1 cellular context compared by ENCODE assay signal in the genomic region with DNA sequence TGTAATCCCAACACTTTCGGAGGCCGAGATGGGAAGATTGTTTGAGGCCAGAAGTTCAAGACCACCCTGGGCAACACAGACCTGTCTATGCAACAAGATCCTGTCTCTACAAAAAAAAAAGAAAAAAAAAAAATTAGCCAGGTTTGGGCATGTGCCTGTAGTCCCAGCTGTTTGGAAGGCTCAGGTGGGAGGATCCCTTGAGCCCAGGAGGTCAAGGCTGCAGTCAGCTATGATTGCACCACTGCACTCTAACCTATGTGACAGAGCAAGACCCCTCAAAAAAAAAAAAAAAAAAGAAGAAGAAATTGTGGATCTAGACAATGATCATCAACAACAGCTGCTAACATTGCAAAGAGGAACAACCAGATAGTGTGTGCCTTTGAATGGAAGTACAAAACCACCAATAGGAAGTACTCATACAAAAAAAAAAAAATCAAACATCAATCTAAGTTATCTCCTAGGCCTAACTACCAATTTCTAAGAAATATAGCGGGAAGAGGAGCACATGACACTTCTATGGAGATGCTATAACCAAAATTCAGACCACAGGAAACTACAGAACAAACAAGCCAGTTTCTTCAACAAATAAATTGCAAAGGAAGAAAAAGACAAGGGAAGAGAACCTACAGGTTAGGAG.
TF ChIP-seq lines count a peak whose summit lies in the region.

No MANE protein-coding gene starts in this region.

TF ChIP-seq in HepG2, 621 proteins besides CTCF, POLR2A, EP300 and RAD21 (continued from another document and continues in another):
- no peak for TF ChIP-seq ZNF207 (IDR thresholded peaks at IDR 0.05; ENCODE audit: borderline replicate concordance)
- no peak for TF ChIP-seq SMAD9 (CRISPR knock-in tag; IDR thresholded peaks at IDR 0.05)
- no peak for TF ChIP-seq ATF7-NPFF (CRISPR knock-in tag; IDR thresholded peaks at IDR 0.05; ENCODE audit: low read depth)
- TF ChIP-seq, protein P1, sequence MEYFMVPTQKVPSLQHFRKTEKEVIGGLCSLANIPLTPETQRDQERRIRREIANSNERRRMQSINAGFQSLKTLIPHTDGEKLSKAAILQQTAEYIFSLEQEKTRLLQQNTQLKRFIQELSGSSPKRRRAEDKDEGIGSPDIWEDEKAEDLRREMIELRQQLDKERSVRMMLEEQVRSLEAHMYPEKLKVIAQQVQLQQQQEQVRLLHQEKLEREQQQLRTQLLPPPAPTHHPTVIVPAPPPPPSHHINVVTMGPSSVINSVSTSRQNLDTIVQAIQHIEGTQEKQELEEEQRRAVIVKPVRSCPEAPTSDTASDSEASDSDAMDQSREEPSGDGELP (IDR thresholded peaks at IDR 0.05; ENCODE audit: borderline replicate concordance, low read depth): peak; percentile 86; the same call in 1 of the 2 replicates
- no peak for TF ChIP-seq MEF2D (CRISPR knock-in tag; IDR thresholded peaks at IDR 0.05)
- TF ChIP-seq, protein P2, sequence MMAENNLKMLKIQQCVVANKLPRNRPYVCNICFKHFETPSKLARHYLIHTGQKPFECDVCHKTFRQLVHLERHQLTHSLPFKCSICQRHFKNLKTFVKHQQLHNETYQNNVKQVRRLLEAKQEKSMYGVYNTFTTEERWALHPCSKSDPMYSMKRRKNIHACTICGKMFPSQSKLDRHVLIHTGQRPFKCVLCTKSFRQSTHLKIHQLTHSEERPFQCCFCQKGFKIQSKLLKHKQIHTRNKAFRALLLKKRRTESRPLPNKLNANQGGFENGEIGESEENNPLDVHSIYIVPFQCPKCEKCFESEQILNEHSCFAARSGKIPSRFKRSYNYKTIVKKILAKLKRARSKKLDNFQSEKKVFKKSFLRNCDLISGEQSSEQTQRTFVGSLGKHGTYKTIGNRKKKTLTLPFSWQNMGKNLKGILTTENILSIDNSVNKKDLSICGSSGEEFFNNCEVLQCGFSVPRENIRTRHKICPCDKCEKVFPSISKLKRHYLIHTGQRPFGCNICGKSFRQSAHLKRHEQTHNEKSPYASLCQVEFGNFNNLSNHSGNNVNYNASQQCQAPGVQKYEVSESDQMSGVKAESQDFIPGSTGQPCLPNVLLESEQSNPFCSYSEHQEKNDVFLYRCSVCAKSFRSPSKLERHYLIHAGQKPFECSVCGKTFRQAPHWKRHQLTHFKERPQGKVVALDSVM (CRISPR knock-in tag; IDR thresholded peaks at IDR 0.05): peak; percentile 75
- TF ChIP-seq SALL1 (CRISPR knock-in tag; IDR thresholded peaks at IDR 0.05): 0 out of 2 replicates have a peak, but pooled peaks have one; percentile 16
- TF ChIP-seq NFATC3 (CRISPR knock-in tag; IDR thresholded peaks at IDR 0.05): no peak
- peak; percentile 15; the same call in 1 of the 2 replicates for TF ChIP-seq POLR2AphosphoS5 (IDR thresholded peaks at IDR 0.05; ENCODE audit: low read depth, low read length)
- TF ChIP-seq MAZ (IDR thresholded peaks at IDR 0.05; ENCODE audit: borderline replicate concordance, low read depth, low read length): no peak
- 0 out of 2 replicates have a peak, but pooled peaks have one; percentile 25 for TF ChIP-seq MAZ (CRISPR knock-in tag; IDR thresholded peaks at IDR 0.05; ENCODE audit: low read depth)
- TF ChIP-seq AHR (CRISPR knock-in tag; IDR thresholded peaks at IDR 0.05): no peak
- TF ChIP-seq, protein P3, sequence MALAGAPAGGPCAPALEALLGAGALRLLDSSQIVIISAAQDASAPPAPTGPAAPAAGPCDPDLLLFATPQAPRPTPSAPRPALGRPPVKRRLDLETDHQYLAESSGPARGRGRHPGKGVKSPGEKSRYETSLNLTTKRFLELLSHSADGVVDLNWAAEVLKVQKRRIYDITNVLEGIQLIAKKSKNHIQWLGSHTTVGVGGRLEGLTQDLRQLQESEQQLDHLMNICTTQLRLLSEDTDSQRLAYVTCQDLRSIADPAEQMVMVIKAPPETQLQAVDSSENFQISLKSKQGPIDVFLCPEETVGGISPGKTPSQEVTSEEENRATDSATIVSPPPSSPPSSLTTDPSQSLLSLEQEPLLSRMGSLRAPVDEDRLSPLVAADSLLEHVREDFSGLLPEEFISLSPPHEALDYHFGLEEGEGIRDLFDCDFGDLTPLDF (CRISPR knock-in tag; IDR thresholded peaks at IDR 0.05): no peak
- no peak for TF ChIP-seq MTF1 (CRISPR knock-in tag; IDR thresholded peaks at IDR 0.05)
- peak; percentile 52 for TF ChIP-seq CEBPG (CRISPR knock-in tag; IDR thresholded peaks at IDR 0.05)
- TF ChIP-seq ZZZ3 (CRISPR knock-in tag; IDR thresholded peaks at IDR 0.05; ENCODE audit: borderline replicate concordance): no peak
- TF ChIP-seq, protein P4, sequence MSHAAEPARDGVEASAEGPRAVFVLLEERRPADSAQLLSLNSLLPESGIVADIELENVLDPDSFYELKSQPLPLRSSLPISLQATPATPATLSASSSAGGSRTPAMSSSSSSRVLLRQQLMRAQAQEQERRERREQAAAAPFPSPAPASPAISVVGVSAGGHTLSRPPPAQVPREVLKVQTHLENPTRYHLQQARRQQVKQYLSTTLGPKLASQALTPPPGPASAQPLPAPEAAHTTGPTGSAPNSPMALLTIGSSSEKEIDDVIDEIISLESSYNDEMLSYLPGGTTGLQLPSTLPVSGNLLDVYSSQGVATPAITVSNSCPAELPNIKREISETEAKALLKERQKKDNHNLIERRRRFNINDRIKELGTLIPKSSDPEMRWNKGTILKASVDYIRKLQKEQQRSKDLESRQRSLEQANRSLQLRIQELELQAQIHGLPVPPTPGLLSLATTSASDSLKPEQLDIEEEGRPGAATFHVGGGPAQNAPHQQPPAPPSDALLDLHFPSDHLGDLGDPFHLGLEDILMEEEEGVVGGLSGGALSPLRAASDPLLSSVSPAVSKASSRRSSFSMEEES (CRISPR knock-in tag; IDR thresholded peaks at IDR 0.05): no peak
- TF ChIP-seq TARDBP (CRISPR knock-in tag; IDR thresholded peaks at IDR 0.05): 0 out of 2 replicates have a peak, but pooled peaks have one; percentile 30
- peak; percentile 35; the same call in 1 of the 2 replicates for TF ChIP-seq SP5 (CRISPR knock-in tag; IDR thresholded peaks at IDR 0.05; ENCODE audit: borderline replicate concordance, low read depth)
- TF ChIP-seq PAF1 (CRISPR knock-in tag; IDR thresholded peaks at IDR 0.05): no peak
- TF ChIP-seq, protein P5, sequence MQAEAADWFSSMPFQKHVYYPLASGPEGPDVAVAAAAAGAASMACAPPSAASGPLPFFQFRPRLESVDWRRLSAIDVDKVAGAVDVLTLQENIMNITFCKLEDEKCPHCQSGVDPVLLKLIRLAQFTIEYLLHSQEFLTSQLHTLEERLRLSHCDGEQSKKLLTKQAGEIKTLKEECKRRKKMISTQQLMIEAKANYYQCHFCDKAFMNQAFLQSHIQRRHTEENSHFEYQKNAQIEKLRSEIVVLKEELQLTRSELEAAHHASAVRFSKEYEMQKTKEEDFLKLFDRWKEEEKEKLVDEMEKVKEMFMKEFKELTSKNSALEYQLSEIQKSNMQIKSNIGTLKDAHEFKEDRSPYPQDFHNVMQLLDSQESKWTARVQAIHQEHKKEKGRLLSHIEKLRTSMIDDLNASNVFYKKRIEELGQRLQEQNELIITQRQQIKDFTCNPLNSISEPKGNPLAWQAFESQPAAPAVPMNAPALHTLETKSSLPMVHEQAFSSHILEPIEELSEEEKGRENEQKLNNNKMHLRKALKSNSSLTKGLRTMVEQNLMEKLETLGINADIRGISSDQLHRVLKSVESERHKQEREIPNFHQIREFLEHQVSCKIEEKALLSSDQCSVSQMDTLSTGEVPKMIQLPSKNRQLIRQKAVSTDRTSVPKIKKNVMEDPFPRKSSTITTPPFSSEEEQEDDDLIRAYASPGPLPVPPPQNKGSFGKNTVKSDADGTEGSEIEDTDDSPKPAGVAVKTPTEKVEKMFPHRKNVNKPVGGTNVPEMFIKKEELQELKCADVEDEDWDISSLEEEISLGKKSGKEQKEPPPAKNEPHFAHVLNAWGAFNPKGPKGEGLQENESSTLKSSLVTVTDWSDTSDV (CRISPR knock-in tag; IDR thresholded peaks at IDR 0.05): no peak
- TF ChIP-seq ZNF879 (CRISPR knock-in tag; IDR thresholded peaks at IDR 0.05): no peak
- TF ChIP-seq GTF3A (CRISPR knock-in tag; conservative IDR thresholded peaks at IDR 0.05): no peak
- TF ChIP-seq ZBTB7B (CRISPR knock-in tag; IDR thresholded peaks at IDR 0.05): peak; percentile 73
- TF ChIP-seq POGZ (CRISPR knock-in tag; IDR thresholded peaks at IDR 0.05): peak; percentile 36; the same call in 1 of the 2 replicates
- TF ChIP-seq IRX3 (CRISPR knock-in tag; IDR thresholded peaks at IDR 0.05; ENCODE audit: borderline replicate concordance, low read depth): no peak
- TF ChIP-seq NFRKB (IDR thresholded peaks at IDR 0.05): no peak
- no peak for TF ChIP-seq NFE2 (CRISPR knock-in tag; IDR thresholded peaks at IDR 0.05)
- no peak for TF ChIP-seq ATRX (CRISPR knock-in tag; IDR thresholded peaks at IDR 0.05; ENCODE audit: borderline replicate concordance)
- TF ChIP-seq EHMT2 (IDR thresholded peaks at IDR 0.05; ENCODE audit: borderline replicate concordance, low read depth, low read length): no peak
- TF ChIP-seq, protein P6, sequence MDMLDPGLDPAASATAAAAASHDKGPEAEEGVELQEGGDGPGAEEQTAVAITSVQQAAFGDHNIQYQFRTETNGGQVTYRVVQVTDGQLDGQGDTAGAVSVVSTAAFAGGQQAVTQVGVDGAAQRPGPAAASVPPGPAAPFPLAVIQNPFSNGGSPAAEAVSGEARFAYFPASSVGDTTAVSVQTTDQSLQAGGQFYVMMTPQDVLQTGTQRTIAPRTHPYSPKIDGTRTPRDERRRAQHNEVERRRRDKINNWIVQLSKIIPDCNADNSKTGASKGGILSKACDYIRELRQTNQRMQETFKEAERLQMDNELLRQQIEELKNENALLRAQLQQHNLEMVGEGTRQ (IDR thresholded peaks at IDR 0.05; ENCODE audit: low read depth, low read length): no peak
- TF ChIP-seq, protein P6 (CRISPR knock-in tag; IDR thresholded peaks at IDR 0.05; ENCODE audit: borderline replicate concordance): peak; percentile 43; the same call in 1 of the 2 replicates
- TF ChIP-seq JUNB (CRISPR knock-in tag; IDR thresholded peaks at IDR 0.05; ENCODE audit: borderline replicate concordance): 0 out of 2 replicates have a peak, but pooled peaks have one; percentile 23
- TF ChIP-seq, protein P7, sequence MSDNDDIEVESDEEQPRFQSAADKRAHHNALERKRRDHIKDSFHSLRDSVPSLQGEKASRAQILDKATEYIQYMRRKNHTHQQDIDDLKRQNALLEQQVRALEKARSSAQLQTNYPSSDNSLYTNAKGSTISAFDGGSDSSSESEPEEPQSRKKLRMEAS (IDR thresholded peaks at IDR 0.05): 0 out of 2 replicates have a peak, but pooled peaks have one; percentile 20
- no peak for TF ChIP-seq ZNF749 (CRISPR knock-in tag; IDR thresholded peaks at IDR 0.05; ENCODE audit: borderline replicate concordance)
- no peak for TF ChIP-seq HNF4G (IDR thresholded peaks at IDR 0.05; ENCODE audit: borderline replicate concordance, low read depth, low read length)
- TF ChIP-seq HNF4G (CRISPR knock-in tag; IDR thresholded peaks at IDR 0.05; ENCODE audit: borderline replicate concordance, low read depth): no peak
- no peak for TF ChIP-seq SOX6 (IDR thresholded peaks at IDR 0.05)
- peak; percentile 35; the same call in 1 of the 2 replicates for TF ChIP-seq SOX6 (CRISPR knock-in tag; IDR thresholded peaks at IDR 0.05)
- TF ChIP-seq, protein P8, sequence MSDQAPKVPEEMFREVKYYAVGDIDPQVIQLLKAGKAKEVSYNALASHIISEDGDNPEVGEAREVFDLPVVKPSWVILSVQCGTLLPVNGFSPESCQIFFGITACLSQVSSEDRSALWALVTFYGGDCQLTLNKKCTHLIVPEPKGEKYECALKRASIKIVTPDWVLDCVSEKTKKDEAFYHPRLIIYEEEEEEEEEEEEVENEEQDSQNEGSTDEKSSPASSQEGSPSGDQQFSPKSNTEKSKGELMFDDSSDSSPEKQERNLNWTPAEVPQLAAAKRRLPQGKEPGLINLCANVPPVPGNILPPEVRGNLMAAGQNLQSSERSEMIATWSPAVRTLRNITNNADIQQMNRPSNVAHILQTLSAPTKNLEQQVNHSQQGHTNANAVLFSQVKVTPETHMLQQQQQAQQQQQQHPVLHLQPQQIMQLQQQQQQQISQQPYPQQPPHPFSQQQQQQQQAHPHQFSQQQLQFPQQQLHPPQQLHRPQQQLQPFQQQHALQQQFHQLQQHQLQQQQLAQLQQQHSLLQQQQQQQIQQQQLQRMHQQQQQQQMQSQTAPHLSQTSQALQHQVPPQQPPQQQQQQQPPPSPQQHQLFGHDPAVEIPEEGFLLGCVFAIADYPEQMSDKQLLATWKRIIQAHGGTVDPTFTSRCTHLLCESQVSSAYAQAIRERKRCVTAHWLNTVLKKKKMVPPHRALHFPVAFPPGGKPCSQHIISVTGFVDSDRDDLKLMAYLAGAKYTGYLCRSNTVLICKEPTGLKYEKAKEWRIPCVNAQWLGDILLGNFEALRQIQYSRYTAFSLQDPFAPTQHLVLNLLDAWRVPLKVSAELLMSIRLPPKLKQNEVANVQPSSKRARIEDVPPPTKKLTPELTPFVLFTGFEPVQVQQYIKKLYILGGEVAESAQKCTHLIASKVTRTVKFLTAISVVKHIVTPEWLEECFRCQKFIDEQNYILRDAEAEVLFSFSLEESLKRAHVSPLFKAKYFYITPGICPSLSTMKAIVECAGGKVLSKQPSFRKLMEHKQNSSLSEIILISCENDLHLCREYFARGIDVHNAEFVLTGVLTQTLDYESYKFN (CRISPR knock-in tag; conservative IDR thresholded peaks at IDR 0.05): peak; percentile 39
- TF ChIP-seq, protein P9, sequence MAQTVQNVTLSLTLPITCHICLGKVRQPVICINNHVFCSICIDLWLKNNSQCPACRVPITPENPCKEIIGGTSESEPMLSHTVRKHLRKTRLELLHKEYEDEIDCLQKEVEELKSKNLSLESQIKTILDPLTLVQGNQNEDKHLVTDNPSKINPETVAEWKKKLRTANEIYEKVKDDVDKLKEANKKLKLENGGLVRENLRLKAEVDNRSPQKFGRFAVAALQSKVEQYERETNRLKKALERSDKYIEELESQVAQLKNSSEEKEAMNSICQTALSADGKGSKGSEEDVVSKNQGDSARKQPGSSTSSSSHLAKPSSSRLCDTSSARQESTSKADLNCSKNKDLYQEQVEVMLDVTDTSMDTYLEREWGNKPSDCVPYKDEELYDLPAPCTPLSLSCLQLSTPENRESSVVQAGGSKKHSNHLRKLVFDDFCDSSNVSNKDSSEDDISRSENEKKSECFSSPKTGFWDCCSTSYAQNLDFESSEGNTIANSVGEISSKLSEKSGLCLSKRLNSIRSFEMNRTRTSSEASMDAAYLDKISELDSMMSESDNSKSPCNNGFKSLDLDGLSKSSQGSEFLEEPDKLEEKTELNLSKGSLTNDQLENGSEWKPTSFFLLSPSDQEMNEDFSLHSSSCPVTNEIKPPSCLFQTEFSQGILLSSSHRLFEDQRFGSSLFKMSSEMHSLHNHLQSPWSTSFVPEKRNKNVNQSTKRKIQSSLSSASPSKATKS (CRISPR knock-in tag; IDR thresholded peaks at IDR 0.05): no peak
- TF ChIP-seq SRSF9 (IDR thresholded peaks at IDR 0.05; ENCODE audit: borderline replicate concordance, insufficient read depth, low read depth, low read length, poor library complexity, severe bottlenecking): no peak
- TF ChIP-seq KLF6 (CRISPR knock-in tag; IDR thresholded peaks at IDR 0.05): no peak
- TF ChIP-seq ZNF557 (CRISPR knock-in tag; IDR thresholded peaks at IDR 0.05): no peak
- TF ChIP-seq ZNF253 (CRISPR knock-in tag; IDR thresholded peaks at IDR 0.05; ENCODE audit: borderline replicate concordance): no peak
- TF ChIP-seq BCL6 (CRISPR knock-in tag; IDR thresholded peaks at IDR 0.05): 0 out of 2 replicates have a peak, but pooled peaks have one; percentile 20
- no peak for TF ChIP-seq ZNF44 (CRISPR knock-in tag; IDR thresholded peaks at IDR 0.05)
